ENCODE assay signal across 10 cellular contexts in genomic region chr11:35087648-35088047, GRCh38. TPM values are rescaled to one million over a fixed set of nuclear protein-coding genes. Genes with fewer than 3 reads are reported as not detected.
DNase-seq lines count a peak whose midpoint lies in the region; ATAC-seq and TF ChIP-seq lines count a peak whose summit lies in the region.
"Had no signal": no experiment of that assay in that cellular context is flagged by ENCODE, and none has a peak within 500 bp of the region (broad histone marks: within the 10 kb centered on the region; RNA-seq: fewer than 3 reads in every experiment).

No MANE protein-coding gene starts in this region.

- H3K4me1 Mint-ChIP-seq in MCF 10A (ENCODE audit: insufficient read depth, unreplicated experiment), result peaks cover 40% of the 10 kb centered on the region
- peaks cover 44% of the 10 kb centered on the region for H3K4me1 Mint-ChIP-seq in T-helper 2 cell treated with Interferon-gamma antibody and Interleukin-4, amounts not matched to agents 5 μg/mL and 100 μg/mL, for 36 hours (ENCODE audit: low read depth)

- ATAC-seq in left ventricle myocardium superior, result peak; percentile 80
- ATAC-seq in upper lobe of left lung (ENCODE audit: low FRiP score in 2 of 2), result peak; percentile 23 to 43
- no peak for ATAC-seq in GM19023 (IDR thresholded peaks at IDR 0.05; ENCODE audit: unreplicated experiment)

- H3K4me3 ChIP-seq in breast epithelium, result no peak overlapping the region
- no peak overlapping the region for H3K4me3 ChIP-seq in upper lobe of left lung

- WGBS in upper lobe of left lung, 2 donors, result 13 to 36% methylated on average over 1 of the region's 1 CpG

- no peaks in the 10 kb centered on the region for H3K36me3 Mint-ChIP-seq in MCF 10A (ENCODE audit: insufficient read depth, unreplicated experiment)
- no peaks in the 10 kb centered on the region for H3K36me3 Mint-ChIP-seq in T-helper 2 cell treated with Interferon-gamma antibody and Interleukin-4, amounts not matched to agents 5 μg/mL and 100 μg/mL, for 36 hours (ENCODE audit: low read depth)
- H3K36me3 Mint-ChIP-seq: CD8-positive, alpha-beta memory T cell had no signal

- CTCF ChIA-PET in MCF 10A (lab: Yijun Ruan, JAX), result no interaction called here

- no peak for TF ChIP-seq POLR2A in breast epithelium (IDR thresholded peaks at IDR 0.05)
- TF ChIP-seq POLR2A in upper lobe of left lung (IDR thresholded peaks at IDR 0.05), result no peak

- TF ChIP-seq CTCF in breast epithelium (IDR thresholded peaks at IDR 0.05) (no peak), MCF 10A (IDR thresholded peaks at IDR 0.05; ENCODE audit: unreplicated experiment) (no peak), upper lobe of left lung (IDR thresholded peaks at IDR 0.05) (no peak)

- H3K36me3 ChIP-seq in breast epithelium, result no peaks in the 10 kb centered on the region
- no peaks in the 10 kb centered on the region for H3K36me3 ChIP-seq in upper lobe of left lung

- peaks cover 5% of the 10 kb centered on the region in 2 donors for H3K4me1 ChIP-seq in breast epithelium
- H3K4me1 ChIP-seq in upper lobe of left lung, result peaks cover 27 to 45% (median 34%) of the 10 kb centered on the region in 4 donors

- intact Hi-C loops in breast epithelium (cut with DNase I; ENCODE audit: low total_unique reads) (no loop called here), MCF 10A (cut with micrococcal nuclease) (loop anchor here (10.0 kb wide), 1 partner anchor 83 kb away; no protein-coding TSS in a partner anchor), left ventricle myocardium superior (cut with micrococcal nuclease) (no loop called here)

- no TSS peak for BruUV-seq in MCF 10A (replicated peaks; lab: Mats Ljungman, UMichigan)

- POLR2A ChIA-PET in MCF 10A (lab: Yijun Ruan, JAX), result interaction anchor here (0.7 to 2.4 kb wide), 6 partner anchors 13 to 58 kb away, joined by 3 to 16 read pairs (median 6); partner anchors contain the start of gene CD44

- H3K9me3 Mint-ChIP-seq in MCF 10A (ENCODE audit: unreplicated experiment), result no peaks in the 10 kb centered on the region
- no peaks in the 10 kb centered on the region for H3K9me3 Mint-ChIP-seq in T-helper 2 cell treated with Interferon-gamma antibody and Interleukin-4, amounts not matched to agents 5 μg/mL and 100 μg/mL, for 36 hours
- H3K9me3 Mint-ChIP-seq: CD8-positive, alpha-beta memory T cell had no signal

- H3K4me3 Mint-ChIP-seq in MCF 10A (ENCODE audit: unreplicated experiment), result no peak overlapping the region
- H3K4me3 Mint-ChIP-seq in T-helper 2 cell treated with Interferon-gamma antibody and Interleukin-4, amounts not matched to agents 5 μg/mL and 100 μg/mL, for 36 hours, result no peak overlapping the region
- H3K4me3 Mint-ChIP-seq: CD8-positive, alpha-beta memory T cell had no signal

- TF ChIP-seq EP300 in upper lobe of left lung (IDR thresholded peaks at IDR 0.05), result peak in 1 of 4 donors; percentile 15

- no peaks in the 10 kb centered on the region for H3K9me3 ChIP-seq in breast epithelium
- no peaks in the 10 kb centered on the region for H3K9me3 ChIP-seq in upper lobe of left lung

- no peaks in the 10 kb centered on the region for H3K27me3 Mint-ChIP-seq in MCF 10A (ENCODE audit: insufficient read depth, unreplicated experiment)
- peaks cover 6% of the 10 kb centered on the region for H3K27me3 Mint-ChIP-seq in T-helper 2 cell treated with Interferon-gamma antibody and Interleukin-4, amounts not matched to agents 5 μg/mL and 100 μg/mL, for 36 hours (ENCODE audit: low read depth)

- H3K27me3 ChIP-seq in breast epithelium, result no peaks in the 10 kb centered on the region
- H3K27me3 ChIP-seq in upper lobe of left lung, result no peaks in the 10 kb centered on the region

- H3K27ac Mint-ChIP-seq in MCF 10A (ENCODE audit: low read depth, unreplicated experiment), result no peak overlapping the region
- H3K27ac Mint-ChIP-seq in T-helper 2 cell treated with Interferon-gamma antibody and Interleukin-4, amounts not matched to agents 5 μg/mL and 100 μg/mL, for 36 hours, result no peak overlapping the region

- peak overlapping the region; percentile 79 for H3K27ac ChIP-seq in breast epithelium
- H3K27ac ChIP-seq in upper lobe of left lung, result peak overlapping the region in 2 of 4 donors; percentile 50 to 67

- no peak for DNase-seq in breast epithelium (ENCODE audit: low spot score in 2 of 2)
- DNase-seq in MCF 10A (ENCODE audit: unreplicated experiment), result no peak
- DNase-seq in T-helper 2 cell treated with Interferon-gamma antibody and Interleukin-4, amounts not matched to agents 5 μg/mL and 100 μg/mL, for 36 hours (ENCODE audit: low spot score), result peak; percentile 27
- DNase-seq in left ventricle myocardium superior, result no peak
- no peak for DNase-seq in upper lobe of left lung
- DNase-seq in T1000 (lab: John Stamatoyannopoulos, UW), result no peak
- DNase-seq in hippocampal formation (lab: John Stamatoyannopoulos, UW), result no peak
- DNase-seq: CD8-positive, alpha-beta memory T cell; stimulated activated naive CD8-positive, alpha-beta T cell treated with anti-CD3 and anti-CD28 coated beads, Interleukin-15, Interleukin-2, amounts not matched to agents 100 U/mL and 50 U/mL, for 24 hours had no signal

RNA-seq across cellular contexts. Expression of gene CD44, which starts 51.3 kb away (rescaled TPM):
- total RNA-seq in breast epithelium (100 to 1,000 TPM; 255 to 348 (median 269) TPM), MCF 10A (2022) (323 and 446 TPM in 2 replicates), left ventricle myocardium superior (19.6 TPM), upper lobe of left lung (100 to 1,000 TPM; 454 to 696 (median 551) TPM)

Comparison
In these comparisons a context has a peak if more than half of its experiments do, and no peak if none do; other contexts are left out.
1. RNA of gene CD44, which starts 51.3 kb away (total RNA-seq): 454 to 696 TPM in upper lobe of left lung, 323 to 446 TPM in MCF 10A and 255 to 348 TPM in breast epithelium; 19.6 TPM in left ventricle myocardium superior (single experiment); every median in the first group is over 10 times any median in the second.